18 cellular contexts compared by ENCODE assay signal in the genomic region with DNA sequence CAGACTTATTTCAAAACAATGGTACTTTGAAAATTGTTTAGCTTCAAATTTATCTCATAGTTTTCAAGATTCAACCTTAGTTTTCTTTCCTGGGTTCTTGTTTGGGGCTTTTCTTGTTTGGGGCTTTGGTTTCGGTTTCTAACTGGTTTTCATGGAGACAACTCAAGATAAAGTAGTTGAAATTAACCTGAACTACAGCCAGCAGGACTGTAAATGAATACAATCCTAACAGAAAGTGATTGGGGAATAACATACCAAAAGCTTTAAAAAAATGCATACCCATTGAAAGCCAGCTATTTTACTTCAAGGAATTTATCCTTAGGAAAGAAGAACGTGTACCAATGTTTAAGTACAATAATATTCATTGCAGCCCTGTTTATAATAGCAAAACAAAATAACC.
DNase-seq lines count a peak whose midpoint lies in the region; TF ChIP-seq lines count a peak whose summit lies in the region.
"Had no signal": no experiment of that assay in that cellular context is flagged by ENCODE, and none has a peak within 500 bp of the region (broad histone marks: within the 10 kb centered on the region; RNA-seq: fewer than 3 reads in every experiment).

No MANE protein-coding gene starts in this region.

- H3K4me3 ChIP-seq in MM.1S (ENCODE audit: low read length) (no peak overlapping the region), astrocyte of the cerebellum (ENCODE audit: low read depth, low read length) (no peak overlapping the region), mesenchymal stem cell (ENCODE audit: insufficient read depth in 1 of 2, low read depth in 1 of 2, low read length in 2 of 2) (peak overlapping the region in 1 of 2 experiments; percentile 36)
- H3K4me3 ChIP-seq: GM12878 had no signal

- no peak overlapping the region for H3K9ac ChIP-seq in MM.1S (ENCODE audit: low read length)
- peak overlapping the region; percentile 47 for H3K9ac ChIP-seq in mesenchymal stem cell (ENCODE audit: low read length)

- H3K14ac ChIP-seq in mesenchymal stem cell (ENCODE audit: low read length in 2 of 2): no peak overlapping the region

- no peak overlapping the region for H4K91ac ChIP-seq in mesenchymal stem cell (ENCODE audit: low read length)

- H2AK5ac ChIP-seq in mesenchymal stem cell (ENCODE audit: low read length, severe bottlenecking): no peak overlapping the region

- H4K8ac ChIP-seq in mesenchymal stem cell (ENCODE audit: low read length): no peak overlapping the region

- in situ Hi-C loops in astrocyte of the cerebellum (cut with HindIII; ENCODE audit: low sequenced_read_pairs): no loop called here

- no peaks in the 10 kb centered on the region for H3K9me3 ChIP-seq in MM.1S (replicated peaks; ENCODE audit: insufficient read depth, low read length)
- H3K9me3 ChIP-seq in mesenchymal stem cell (ENCODE audit: control insufficient read depth, low read length): no peaks in the 10 kb centered on the region

- no peak overlapping the region for H2BK12ac ChIP-seq in mesenchymal stem cell (ENCODE audit: low read length in 2 of 2)

- peak; percentile 17 for DNase-seq in COLO829 (ENCODE audit: low spot score)
- peak; percentile 35 for DNase-seq in MM.1S
- peak; percentile 2 for DNase-seq in astrocyte of the cerebellum (ENCODE audit: low read depth)
- DNase-seq in mesenchymal stem cell: no peak
- DNase-seq in NCI-H2107 (lab: John Stamatoyannopoulos, UW): no peak
- DNase-seq in NK-92 treated with Interleukin-12 subunit alpha and Interleukin-12 subunit beta, amount 100 ng/mL, for 24 hours (lab: John Stamatoyannopoulos, UW): no peak
- no peak for DNase-seq in NCI-H1436 treated with DMSO at 0.1 percent for 48 hours (lab: John Stamatoyannopoulos, UW)
- no peak for DNase-seq in cerebellar cortex (ENCODE audit: low spot score)
- DNase-seq: COR-L47, H9, IMR-90, NCI-H1092, NCI-H1694, NCI-H345, NCI-H69, SHP77 had no signal

- H3K23ac ChIP-seq in mesenchymal stem cell (ENCODE audit: low read length in 2 of 2): no peak overlapping the region

- no peaks in the 10 kb centered on the region for H3K79me2 ChIP-seq in MM.1S (ENCODE audit: low read length)

- no peaks in the 10 kb centered on the region for H3F3A ChIP-seq in MM.1S (ENCODE audit: insufficient read depth, low read length)

- H3K4me2 ChIP-seq in MM.1S (ENCODE audit: low read depth, low read length): peak overlapping the region; percentile 33; the same call in 1 of the 2 replicates
- H3K4me2 ChIP-seq in mesenchymal stem cell (ENCODE audit: low read length, poor library complexity, severe bottlenecking): no peak overlapping the region

- no peaks in the 10 kb centered on the region for H3K9me2 ChIP-seq in MM.1S (replicated peaks; ENCODE audit: insufficient read depth, low read length)

- no peak overlapping the region for H2BK120ac ChIP-seq in mesenchymal stem cell (ENCODE audit: low read depth, low read length)

- H3K27ac ChIP-seq in MM.1S (ENCODE audit: low read length) (no peak overlapping the region), mesenchymal stem cell (ENCODE audit: low read length, poor library complexity, severe bottlenecking) (no peak overlapping the region)
- H3K27ac ChIP-seq: C4-2B had no signal

- H2AFZ ChIP-seq in MM.1S (ENCODE audit: low read length) (no peak overlapping the region), mesenchymal stem cell (ENCODE audit: low read depth, low read length) (no peak overlapping the region)

- no peaks in the 10 kb centered on the region for H3K27me3 ChIP-seq in MM.1S (replicated peaks; ENCODE audit: insufficient read depth, low read length)
- peaks cover 0 to 39% of the 10 kb centered on the region in 2 experiments for H3K27me3 ChIP-seq in mesenchymal stem cell (ENCODE audit: control insufficient read depth in 1 of 2, insufficient read depth in 1 of 2, low read length in 2 of 2)

- no peaks in the 10 kb centered on the region for H3K79me1 ChIP-seq in mesenchymal stem cell (replicated peaks; ENCODE audit: low read length, poor library complexity, severe bottlenecking)

- WGBS in mesenchymal stem cell: no CpG with 5 or more reads among the region's 2 CpGs

- H3K36me3 ChIP-seq in MM.1S (replicated peaks; ENCODE audit: insufficient read depth, low read length): no peaks in the 10 kb centered on the region
- H3K36me3 ChIP-seq in mesenchymal stem cell (ENCODE audit: control insufficient read depth in 1 of 2, insufficient read depth in 2 of 2, low read depth in 1 of 2, low read length in 2 of 2): no peaks in the 10 kb centered on the region

- no peak overlapping the region for H3K4ac ChIP-seq in mesenchymal stem cell (ENCODE audit: low read depth in 1 of 2, low read length in 2 of 2)

- no peak overlapping the region for H2BK15ac ChIP-seq in mesenchymal stem cell (ENCODE audit: low read depth, poor library complexity, severe bottlenecking)

- H3K18ac ChIP-seq in mesenchymal stem cell (ENCODE audit: low read depth in 1 of 2, low read length in 2 of 2): no peak overlapping the region

- H4K20me1 ChIP-seq in MM.1S (ENCODE audit: insufficient read depth, low read length): no peaks in the 10 kb centered on the region

- H3K4me1 ChIP-seq in MM.1S (ENCODE audit: low read length) (0 out of 2 replicates have a peak, but pooled peaks cover 13% of the 10 kb centered on the region), mesenchymal stem cell (ENCODE audit: control insufficient read depth, insufficient read depth, low read depth, low read length) (no peaks in the 10 kb centered on the region)

- H2BK5ac ChIP-seq in mesenchymal stem cell (ENCODE audit: low read depth, low read length, poor library complexity, severe bottlenecking): no peak overlapping the region

- TF ChIP-seq CTCF in MM.1S (IDR thresholded peaks at IDR 0.05; ENCODE audit: low read length): no peak
- no peak for TF ChIP-seq CTCF in astrocyte of the cerebellum (IDR thresholded peaks at IDR 0.05; ENCODE audit: low read depth, low read length, missing control alignments)

Comparison
In these comparisons a context has a peak if more than half of its experiments do, and no peak if none do; other contexts are left out.
1. DNase-seq: peak in COLO829 (single experiment), MM.1S (single experiment) and astrocyte of the cerebellum (single experiment); none in mesenchymal stem cell (single experiment), NCI-H2107 (single experiment), NK-92 treated with Interleukin-12 subunit alpha and Interleukin-12 subunit beta, amount 100 ng/mL, for 24 hours (single experiment), NCI-H1436 treated with DMSO at 0.1 percent for 48 hours (single experiment) and cerebellar cortex (single experiment).